Comparison of ENCODE assay signal across 8 cellular contexts in the genomic region with DNA sequence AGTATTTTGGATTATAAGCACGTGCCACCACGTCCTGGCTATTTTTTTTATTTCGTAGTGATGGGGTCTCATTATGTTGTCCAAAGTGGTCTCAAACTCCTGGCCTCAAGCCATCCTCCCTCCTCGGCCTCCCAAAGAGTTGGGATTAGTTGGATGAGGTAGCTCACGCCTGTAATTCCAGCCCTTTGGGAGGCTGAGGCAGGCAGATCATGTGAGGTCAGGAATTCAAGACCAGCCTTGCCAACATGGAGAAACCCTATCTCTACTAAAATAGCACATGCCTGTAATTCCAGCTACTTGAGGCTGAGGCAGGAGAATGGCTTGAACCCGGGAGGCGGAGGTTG. TPM values are rescaled to one million over a fixed set of nuclear protein-coding genes. Genes with fewer than 3 reads are reported as not detected.
A peak's percentile ranks its signal among the peaks of the same experiment; 100 is the strongest.
DNase-seq lines count a peak whose midpoint lies in the region; ATAC-seq and TF ChIP-seq lines count a peak whose summit lies in the region.

No MANE protein-coding gene starts in this region.

- TF ChIP-seq CTCF in brain microvascular endothelial cell (IDR thresholded peaks at IDR 0.05; ENCODE audit: low read depth, low read length, missing control alignments) (no peak), upper lobe of right lung (IDR thresholded peaks at IDR 0.05) (no peak)

- H3K4me1 Mint-ChIP-seq in activated naive CD4-positive, alpha-beta T cell treated with anti-CD3 and anti-CD28 coated beads, Interleukin-2, amount 50 U/mL, for 24 hours = peaks cover 6% of the 10 kb centered on the region

- no peaks in the 10 kb centered on the region for H3K27me3 Mint-ChIP-seq in activated naive CD4-positive, alpha-beta T cell treated with anti-CD3 and anti-CD28 coated beads, Interleukin-2, amount 50 U/mL, for 24 hours

- no peak for DNase-seq in activated naive CD4-positive, alpha-beta T cell treated with anti-CD3 and anti-CD28 coated beads, Interleukin-2, amount 50 U/mL, for 72 hours (ENCODE audit: low spot score in 2 of 2)
- DNase-seq in brain microvascular endothelial cell (no peak), upper lobe of right lung (no peak), NCI-H526 (lab: John Stamatoyannopoulos, UW) (no peak), NCI-H1694 treated with DMSO at 0.1 percent for 48 hours (lab: John Stamatoyannopoulos, UW) (no peak)
- DNase-seq in activated CD4-positive, CD25-positive, alpha-beta regulatory T cell treated with anti-CD3 and anti-CD28 coated beads, Interleukin-2, amount 50 U/mL, for 72 hours = no peak

- no peaks in the 10 kb centered on the region for H3K9me3 ChIP-seq in mucosa of rectum (ENCODE audit: control insufficient read depth in 2 of 2, low read length in 2 of 2)
- no peaks in the 10 kb centered on the region for H3K9me3 ChIP-seq in upper lobe of right lung

- no peaks in the 10 kb centered on the region for H3K36me3 Mint-ChIP-seq in activated naive CD4-positive, alpha-beta T cell treated with anti-CD3 and anti-CD28 coated beads, Interleukin-2, amount 50 U/mL, for 24 hours
- no peaks in the 10 kb centered on the region for H3K36me3 Mint-ChIP-seq in activated naive CD4-positive, alpha-beta T cell treated with anti-CD3 and anti-CD28 coated beads, Interleukin-2, amount 50 U/mL, for 72 hours

- in situ Hi-C loops in brain microvascular endothelial cell (cut with HindIII; ENCODE audit: low pct_ligation_motif_present, low sequenced_read_pairs) = no loop called here

- H3K27ac ChIP-seq in brain microvascular endothelial cell = peak overlapping the region; percentile 84
- H3K27ac ChIP-seq in mucosa of rectum (ENCODE audit: low read depth in 2 of 2, low read length in 2 of 2) = peak overlapping the region; percentile 93 to 96
- peak overlapping the region; percentile 91 for H3K27ac ChIP-seq in upper lobe of right lung

- H3K4me1 ChIP-seq in mucosa of rectum (ENCODE audit: control insufficient read depth in 2 of 2, insufficient read depth in 2 of 2, low read length in 2 of 2) (peaks cover 4 to 5% of the 10 kb centered on the region in 2 donors), upper lobe of right lung (peaks cover 16% of the 10 kb centered on the region)

- H3K9me3 Mint-ChIP-seq in activated naive CD4-positive, alpha-beta T cell treated with anti-CD3 and anti-CD28 coated beads, Interleukin-2, amount 50 U/mL, for 24 hours = no peaks in the 10 kb centered on the region
- H3K9me3 Mint-ChIP-seq in activated naive CD4-positive, alpha-beta T cell treated with anti-CD3 and anti-CD28 coated beads, Interleukin-2, amount 50 U/mL, for 72 hours = no peaks in the 10 kb centered on the region

- H3K27ac Mint-ChIP-seq in activated naive CD4-positive, alpha-beta T cell treated with anti-CD3 and anti-CD28 coated beads, Interleukin-2, amount 50 U/mL, for 24 hours = no peak overlapping the region
- H3K27ac Mint-ChIP-seq in activated naive CD4-positive, alpha-beta T cell treated with anti-CD3 and anti-CD28 coated beads, Interleukin-2, amount 50 U/mL, for 72 hours = peak overlapping the region in 1 of 2 donors; percentile 71

- H3K4me3 Mint-ChIP-seq in activated naive CD4-positive, alpha-beta T cell treated with anti-CD3 and anti-CD28 coated beads, Interleukin-2, amount 50 U/mL, for 24 hours = peak overlapping the region; percentile 75

- H3K36me3 ChIP-seq in brain microvascular endothelial cell (replicated peaks) (no peaks in the 10 kb centered on the region), mucosa of rectum (ENCODE audit: control insufficient read depth in 2 of 2, insufficient read depth in 2 of 2, low read length in 2 of 2) (no peaks in the 10 kb centered on the region), upper lobe of right lung (no peaks in the 10 kb centered on the region)

- ATAC-seq in activated naive CD4-positive, alpha-beta T cell treated with anti-CD3 and anti-CD28 coated beads, Interleukin-2, amount 50 U/mL, for 72 hours = no peak
- ATAC-seq in upper lobe of right lung = no peak

- H3K4me3 ChIP-seq in brain microvascular endothelial cell (ENCODE audit: low read depth, low read length) = no peak overlapping the region
- peak overlapping the region; percentile 56 to 78 for H3K4me3 ChIP-seq in mucosa of rectum (ENCODE audit: low read length in 2 of 2)
- peak overlapping the region; percentile 46 for H3K4me3 ChIP-seq in upper lobe of right lung

- peak overlapping the region in 1 of 2 donors; percentile 63 for H3K9ac ChIP-seq in mucosa of rectum (ENCODE audit: low read depth in 1 of 2, low read length in 2 of 2)

- H3K27me3 ChIP-seq in brain microvascular endothelial cell (replicated peaks) = no peaks in the 10 kb centered on the region
- no peaks in the 10 kb centered on the region for H3K27me3 ChIP-seq in mucosa of rectum (ENCODE audit: control insufficient read depth in 2 of 2, insufficient read depth in 2 of 2, low read length in 2 of 2)
- H3K27me3 ChIP-seq in upper lobe of right lung = no peaks in the 10 kb centered on the region

- intact Hi-C loops in upper lobe of right lung (cut with DNase I) = no loop called here

RNA-seq across cellular contexts. Expression of a gene that starts 21.8 kb away (rescaled TPM):
- 100 to 1,000 TPM; 103 to 143 TPM for total RNA-seq in activated naive CD4-positive, alpha-beta T cell treated with anti-CD3 and anti-CD28 coated beads, Interleukin-2, amount 50 U/mL, for 72 hours
- 102 TPM for total RNA-seq in upper lobe of right lung

RNA-seq across cellular contexts. Expression of a gene that starts 28.9 kb away (rescaled TPM):
- under 1 TPM; 0.61 to 0.62 TPM for total RNA-seq in activated naive CD4-positive, alpha-beta T cell treated with anti-CD3 and anti-CD28 coated beads, Interleukin-2, amount 50 U/mL, for 72 hours
- 1.1 TPM for total RNA-seq in upper lobe of right lung

RNA-seq across cellular contexts. Expression of a gene that starts 44.2 kb away (rescaled TPM):
- total RNA-seq in activated naive CD4-positive, alpha-beta T cell treated with anti-CD3 and anti-CD28 coated beads, Interleukin-2, amount 50 U/mL, for 72 hours = 10 to 100 TPM in 1 of 2 donors, 1 to 10 TPM in 1; 7.9 to 19.2 TPM
- total RNA-seq in upper lobe of right lung = 0.84 TPM
